Comparison of ENCODE assay signal across 1 cellular context in genomic region chr7:7693881-7694280, GRCh38.
TF ChIP-seq lines count a peak whose summit lies in the region.

No MANE protein-coding gene starts in this region.

TF ChIP-seq in SK-N-SH treated with all-trans-retinoic acid at 6 μM for 48 hours, 23 proteins besides CTCF, POLR2A, EP300 and RAD21 (continued from another document):
- TF ChIP-seq BACH2 (CRISPR knock-in tag; IDR thresholded peaks at IDR 0.05; ENCODE audit: borderline replicate concordance), result no peak
- TF ChIP-seq RARB (CRISPR knock-in tag; IDR thresholded peaks at IDR 0.05), result no peak
